1 cellular context compared by ENCODE assay signal in the genomic region with DNA sequence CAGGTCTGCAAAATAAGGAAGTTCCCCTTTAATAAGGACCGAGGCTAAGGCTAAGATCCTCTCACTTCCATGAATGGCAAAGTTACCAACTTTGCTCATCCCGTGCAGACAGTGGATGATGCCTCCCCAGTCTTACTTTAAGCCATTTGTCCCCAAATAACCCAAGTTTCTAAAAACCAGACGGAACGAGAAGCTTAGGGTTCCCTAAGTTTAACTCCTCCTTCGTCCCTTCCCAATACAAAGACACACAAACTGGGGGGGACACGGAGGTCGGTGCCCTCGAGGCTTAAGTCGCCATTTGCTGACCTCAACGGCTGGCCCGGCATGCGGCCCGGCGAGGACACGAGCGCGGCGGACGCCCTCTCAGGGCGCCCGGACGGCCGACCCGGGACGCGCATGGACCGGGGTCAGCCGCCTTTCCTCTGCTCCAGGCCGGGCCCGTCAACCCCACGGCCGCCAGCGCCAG.
TF ChIP-seq lines count a peak whose summit lies in the region.

No MANE protein-coding gene starts in this region.

TF ChIP-seq in HepG2, 621 proteins besides CTCF, POLR2A, EP300 and RAD21 (continued from another document and continues in another):
- TF ChIP-seq, protein P1, sequence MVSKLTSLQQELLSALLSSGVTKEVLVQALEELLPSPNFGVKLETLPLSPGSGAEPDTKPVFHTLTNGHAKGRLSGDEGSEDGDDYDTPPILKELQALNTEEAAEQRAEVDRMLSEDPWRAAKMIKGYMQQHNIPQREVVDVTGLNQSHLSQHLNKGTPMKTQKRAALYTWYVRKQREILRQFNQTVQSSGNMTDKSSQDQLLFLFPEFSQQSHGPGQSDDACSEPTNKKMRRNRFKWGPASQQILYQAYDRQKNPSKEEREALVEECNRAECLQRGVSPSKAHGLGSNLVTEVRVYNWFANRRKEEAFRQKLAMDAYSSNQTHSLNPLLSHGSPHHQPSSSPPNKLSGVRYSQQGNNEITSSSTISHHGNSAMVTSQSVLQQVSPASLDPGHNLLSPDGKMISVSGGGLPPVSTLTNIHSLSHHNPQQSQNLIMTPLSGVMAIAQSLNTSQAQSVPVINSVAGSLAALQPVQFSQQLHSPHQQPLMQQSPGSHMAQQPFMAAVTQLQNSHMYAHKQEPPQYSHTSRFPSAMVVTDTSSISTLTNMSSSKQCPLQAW (CRISPR knock-in tag; IDR thresholded peaks at IDR 0.05) = peak; percentile 70
- TF ChIP-seq DR1 (CRISPR knock-in tag; IDR thresholded peaks at IDR 0.05) = 0 out of 2 replicates have a peak, but pooled peaks have one; percentile 22
- TF ChIP-seq, protein P2, sequence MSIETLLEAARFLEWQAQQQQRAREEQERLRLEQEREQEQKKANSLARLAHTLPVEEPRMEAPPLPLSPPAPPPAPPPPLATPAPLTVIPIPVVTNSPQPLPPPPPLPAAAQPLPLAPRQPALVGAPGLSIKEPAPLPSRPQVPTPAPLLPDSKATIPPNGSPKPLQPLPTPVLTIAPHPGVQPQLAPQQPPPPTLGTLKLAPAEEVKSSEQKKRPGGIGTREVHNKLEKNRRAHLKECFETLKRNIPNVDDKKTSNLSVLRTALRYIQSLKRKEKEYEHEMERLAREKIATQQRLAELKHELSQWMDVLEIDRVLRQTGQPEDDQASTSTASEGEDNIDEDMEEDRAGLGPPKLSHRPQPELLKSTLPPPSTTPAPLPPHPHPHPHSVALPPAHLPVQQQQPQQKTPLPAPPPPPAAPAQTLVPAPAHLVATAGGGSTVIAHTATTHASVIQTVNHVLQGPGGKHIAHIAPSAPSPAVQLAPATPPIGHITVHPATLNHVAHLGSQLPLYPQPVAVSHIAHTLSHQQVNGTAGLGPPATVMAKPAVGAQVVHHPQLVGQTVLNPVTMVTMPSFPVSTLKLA (IDR thresholded peaks at IDR 0.05) = no peak
- TF ChIP-seq GFI1 (CRISPR knock-in tag; IDR thresholded peaks at IDR 0.05; ENCODE audit: borderline replicate concordance) = no peak
- TF ChIP-seq, protein P3, sequence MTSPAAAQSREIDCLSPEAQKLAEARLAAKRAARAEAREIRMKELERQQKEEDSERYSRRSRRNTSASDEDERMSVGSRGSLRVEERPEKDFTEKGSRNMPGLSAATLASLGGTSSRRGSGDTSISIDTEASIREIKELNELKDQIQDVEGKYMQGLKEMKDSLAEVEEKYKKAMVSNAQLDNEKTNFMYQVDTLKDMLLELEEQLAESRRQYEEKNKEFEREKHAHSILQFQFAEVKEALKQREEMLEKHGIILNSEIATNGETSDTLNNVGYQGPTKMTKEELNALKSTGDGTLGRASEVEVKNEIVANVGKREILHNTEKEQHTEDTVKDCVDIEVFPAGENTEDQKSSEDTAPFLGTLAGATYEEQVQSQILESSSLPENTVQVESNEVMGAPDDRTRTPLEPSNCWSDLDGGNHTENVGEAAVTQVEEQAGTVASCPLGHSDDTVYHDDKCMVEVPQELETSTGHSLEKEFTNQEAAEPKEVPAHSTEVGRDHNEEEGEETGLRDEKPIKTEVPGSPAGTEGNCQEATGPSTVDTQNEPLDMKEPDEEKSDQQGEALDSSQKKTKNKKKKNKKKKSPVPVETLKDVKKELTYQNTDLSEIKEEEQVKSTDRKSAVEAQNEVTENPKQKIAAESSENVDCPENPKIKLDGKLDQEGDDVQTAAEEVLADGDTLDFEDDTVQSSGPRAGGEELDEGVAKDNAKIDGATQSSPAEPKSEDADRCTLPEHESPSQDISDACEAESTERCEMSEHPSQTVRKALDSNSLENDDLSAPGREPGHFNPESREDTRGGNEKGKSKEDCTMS (CRISPR knock-in tag; conservative IDR thresholded peaks at IDR 0.05) = no peak
- TF ChIP-seq ZIK1 (CRISPR knock-in tag; IDR thresholded peaks at IDR 0.05; ENCODE audit: borderline replicate concordance, low read depth) = no peak
- TF ChIP-seq ZSCAN12 (CRISPR knock-in tag; IDR thresholded peaks at IDR 0.05) = peak; percentile 96
- TF ChIP-seq ZNF747 (CRISPR knock-in tag; IDR thresholded peaks at IDR 0.05; ENCODE audit: borderline replicate concordance) = no peak; the same call in 1 of the 2 replicates
- TF ChIP-seq TOPORS (CRISPR knock-in tag; IDR thresholded peaks at IDR 0.05) = no peak
- TF ChIP-seq ZNF558 (CRISPR knock-in tag; IDR thresholded peaks at IDR 0.05; ENCODE audit: borderline replicate concordance) = no peak
- TF ChIP-seq TEAD2 (CRISPR knock-in tag; IDR thresholded peaks at IDR 0.05) = no peak; the same call in 1 of the 2 replicates
- no peak for TF ChIP-seq ZNF24 (IDR thresholded peaks at IDR 0.05)
- no peak for TF ChIP-seq HMG20A (CRISPR knock-in tag; IDR thresholded peaks at IDR 0.05; ENCODE audit: borderline replicate concordance)
- no peak; the same call in 1 of the 2 replicates for TF ChIP-seq ZMAT3 (CRISPR knock-in tag; conservative IDR thresholded peaks at IDR 0.05)
- 0 out of 2 replicates have a peak, but pooled peaks have one; percentile 20 for TF ChIP-seq SRF (IDR thresholded peaks at IDR 0.05; ENCODE audit: low read depth, low read length)
- TF ChIP-seq, protein P4, sequence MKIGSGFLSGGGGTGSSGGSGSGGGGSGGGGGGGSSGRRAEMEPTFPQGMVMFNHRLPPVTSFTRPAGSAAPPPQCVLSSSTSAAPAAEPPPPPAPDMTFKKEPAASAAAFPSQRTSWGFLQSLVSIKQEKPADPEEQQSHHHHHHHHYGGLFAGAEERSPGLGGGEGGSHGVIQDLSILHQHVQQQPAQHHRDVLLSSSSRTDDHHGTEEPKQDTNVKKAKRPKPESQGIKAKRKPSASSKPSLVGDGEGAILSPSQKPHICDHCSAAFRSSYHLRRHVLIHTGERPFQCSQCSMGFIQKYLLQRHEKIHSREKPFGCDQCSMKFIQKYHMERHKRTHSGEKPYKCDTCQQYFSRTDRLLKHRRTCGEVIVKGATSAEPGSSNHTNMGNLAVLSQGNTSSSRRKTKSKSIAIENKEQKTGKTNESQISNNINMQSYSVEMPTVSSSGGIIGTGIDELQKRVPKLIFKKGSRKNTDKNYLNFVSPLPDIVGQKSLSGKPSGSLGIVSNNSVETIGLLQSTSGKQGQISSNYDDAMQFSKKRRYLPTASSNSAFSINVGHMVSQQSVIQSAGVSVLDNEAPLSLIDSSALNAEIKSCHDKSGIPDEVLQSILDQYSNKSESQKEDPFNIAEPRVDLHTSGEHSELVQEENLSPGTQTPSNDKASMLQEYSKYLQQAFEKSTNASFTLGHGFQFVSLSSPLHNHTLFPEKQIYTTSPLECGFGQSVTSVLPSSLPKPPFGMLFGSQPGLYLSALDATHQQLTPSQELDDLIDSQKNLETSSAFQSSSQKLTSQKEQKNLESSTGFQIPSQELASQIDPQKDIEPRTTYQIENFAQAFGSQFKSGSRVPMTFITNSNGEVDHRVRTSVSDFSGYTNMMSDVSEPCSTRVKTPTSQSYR (CRISPR knock-in tag; IDR thresholded peaks at IDR 0.05; ENCODE audit: borderline replicate concordance) = no peak
- TF ChIP-seq IRX3 (CRISPR knock-in tag; IDR thresholded peaks at IDR 0.05; ENCODE audit: borderline replicate concordance, low read depth) = no peak
- TF ChIP-seq, protein P5, sequence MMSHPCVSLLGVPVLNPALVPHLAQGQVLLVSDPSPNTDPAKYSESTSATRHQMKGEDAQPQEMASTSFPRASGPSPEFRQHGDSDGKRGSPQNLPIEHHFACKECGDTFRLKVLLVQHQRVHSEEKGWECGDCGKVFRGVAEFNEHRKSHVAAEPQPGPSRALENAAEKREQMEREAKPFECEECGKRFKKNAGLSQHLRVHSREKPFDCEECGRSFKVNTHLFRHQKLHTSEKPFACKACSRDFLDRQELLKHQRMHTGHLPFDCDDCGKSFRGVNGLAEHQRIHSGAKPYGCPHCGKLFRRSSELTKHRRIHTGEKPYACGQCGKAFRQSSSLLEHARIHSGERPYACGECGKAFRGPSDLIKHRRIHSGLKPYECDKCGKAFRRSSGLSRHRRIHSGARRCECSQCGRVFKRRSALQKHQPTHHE (CRISPR knock-in tag; IDR thresholded peaks at IDR 0.05; ENCODE audit: borderline replicate concordance) = no peak; the same call in 1 of the 2 replicates
- TF ChIP-seq NR2F1 (CRISPR knock-in tag; IDR thresholded peaks at IDR 0.05) = no peak; a peak in 1 of 4 replicates
- TF ChIP-seq, protein P6, sequence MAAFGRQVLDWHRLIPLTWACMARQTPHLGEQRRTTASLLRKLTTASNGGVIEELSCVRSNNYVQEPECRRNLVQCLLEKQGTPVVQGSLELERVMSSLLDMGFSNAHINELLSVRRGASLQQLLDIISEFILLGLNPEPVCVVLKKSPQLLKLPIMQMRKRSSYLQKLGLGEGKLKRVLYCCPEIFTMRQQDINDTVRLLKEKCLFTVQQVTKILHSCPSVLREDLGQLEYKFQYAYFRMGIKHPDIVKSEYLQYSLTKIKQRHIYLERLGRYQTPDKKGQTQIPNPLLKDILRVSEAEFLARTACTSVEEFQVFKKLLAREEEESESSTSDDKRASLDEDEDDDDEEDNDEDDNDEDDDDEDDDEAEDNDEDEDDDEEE (CRISPR knock-in tag; IDR thresholded peaks at IDR 0.05) = no peak
- TF ChIP-seq, protein P7, sequence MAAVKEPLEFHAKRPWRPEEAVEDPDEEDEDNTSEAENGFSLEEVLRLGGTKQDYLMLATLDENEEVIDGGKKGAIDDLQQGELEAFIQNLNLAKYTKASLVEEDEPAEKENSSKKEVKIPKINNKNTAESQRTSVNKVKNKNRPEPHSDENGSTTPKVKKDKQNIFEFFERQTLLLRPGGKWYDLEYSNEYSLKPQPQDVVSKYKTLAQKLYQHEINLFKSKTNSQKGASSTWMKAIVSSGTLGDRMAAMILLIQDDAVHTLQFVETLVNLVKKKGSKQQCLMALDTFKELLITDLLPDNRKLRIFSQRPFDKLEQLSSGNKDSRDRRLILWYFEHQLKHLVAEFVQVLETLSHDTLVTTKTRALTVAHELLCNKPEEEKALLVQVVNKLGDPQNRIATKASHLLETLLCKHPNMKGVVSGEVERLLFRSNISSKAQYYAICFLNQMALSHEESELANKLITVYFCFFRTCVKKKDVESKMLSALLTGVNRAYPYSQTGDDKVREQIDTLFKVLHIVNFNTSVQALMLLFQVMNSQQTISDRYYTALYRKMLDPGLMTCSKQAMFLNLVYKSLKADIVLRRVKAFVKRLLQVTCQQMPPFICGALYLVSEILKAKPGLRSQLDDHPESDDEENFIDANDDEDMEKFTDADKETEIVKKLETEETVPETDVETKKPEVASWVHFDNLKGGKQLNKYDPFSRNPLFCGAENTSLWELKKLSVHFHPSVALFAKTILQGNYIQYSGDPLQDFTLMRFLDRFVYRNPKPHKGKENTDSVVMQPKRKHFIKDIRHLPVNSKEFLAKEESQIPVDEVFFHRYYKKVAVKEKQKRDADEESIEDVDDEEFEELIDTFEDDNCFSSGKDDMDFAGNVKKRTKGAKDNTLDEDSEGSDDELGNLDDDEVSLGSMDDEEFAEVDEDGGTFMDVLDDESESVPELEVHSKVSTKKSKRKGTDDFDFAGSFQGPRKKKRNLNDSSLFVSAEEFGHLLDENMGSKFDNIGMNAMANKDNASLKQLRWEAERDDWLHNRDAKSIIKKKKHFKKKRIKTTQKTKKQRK (IDR thresholded peaks at IDR 0.05; ENCODE audit: low read length) = no peak
- TF ChIP-seq FOXJ3 (CRISPR knock-in tag; IDR thresholded peaks at IDR 0.05; ENCODE audit: borderline replicate concordance) = no peak
- TF ChIP-seq ZBTB7A (CRISPR knock-in tag; IDR thresholded peaks at IDR 0.05) = no peak
- no peak for TF ChIP-seq RFXANK (CRISPR knock-in tag; IDR thresholded peaks at IDR 0.05)
- TF ChIP-seq, protein P8, sequence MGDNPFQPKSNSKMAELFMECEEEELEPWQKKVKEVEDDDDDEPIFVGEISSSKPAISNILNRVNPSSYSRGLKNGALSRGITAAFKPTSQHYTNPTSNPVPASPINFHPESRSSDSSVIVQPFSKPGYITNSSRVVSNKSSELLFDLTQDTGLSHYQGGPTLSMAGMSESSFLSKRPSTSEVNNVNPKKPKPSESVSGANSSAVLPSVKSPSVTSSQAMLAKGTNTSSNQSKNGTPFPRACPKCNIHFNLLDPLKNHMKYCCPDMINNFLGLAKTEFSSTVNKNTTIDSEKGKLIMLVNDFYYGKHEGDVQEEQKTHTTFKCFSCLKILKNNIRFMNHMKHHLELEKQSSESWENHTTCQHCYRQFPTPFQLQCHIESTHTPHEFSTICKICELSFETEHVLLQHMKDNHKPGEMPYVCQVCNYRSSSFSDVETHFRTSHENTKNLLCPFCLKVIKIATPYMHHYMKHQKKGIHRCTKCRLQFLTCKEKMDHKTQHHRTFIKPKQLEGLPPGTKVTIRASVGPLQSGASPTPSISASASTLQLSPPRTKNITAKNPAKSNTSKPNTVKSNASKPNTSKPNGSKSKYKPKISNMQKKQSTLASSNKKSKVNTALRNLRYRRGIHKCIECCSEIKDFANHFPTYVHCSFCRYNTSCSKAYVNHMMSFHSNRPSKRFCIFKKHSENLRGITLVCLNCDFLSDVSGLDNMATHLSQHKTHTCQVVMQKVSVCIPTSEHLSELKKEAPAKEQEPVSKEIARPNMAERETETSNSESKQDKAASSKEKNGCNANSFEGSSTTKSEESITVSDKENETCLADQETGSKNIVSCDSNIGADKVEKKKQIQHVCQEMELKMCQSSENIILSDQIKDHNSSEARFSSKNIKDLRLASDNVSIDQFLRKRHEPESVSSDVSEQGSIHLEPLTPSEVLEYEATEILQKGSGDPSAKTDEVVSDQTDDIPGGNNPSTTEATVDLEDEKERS (CRISPR knock-in tag; IDR thresholded peaks at IDR 0.05) = no peak
- TF ChIP-seq, protein P9, sequence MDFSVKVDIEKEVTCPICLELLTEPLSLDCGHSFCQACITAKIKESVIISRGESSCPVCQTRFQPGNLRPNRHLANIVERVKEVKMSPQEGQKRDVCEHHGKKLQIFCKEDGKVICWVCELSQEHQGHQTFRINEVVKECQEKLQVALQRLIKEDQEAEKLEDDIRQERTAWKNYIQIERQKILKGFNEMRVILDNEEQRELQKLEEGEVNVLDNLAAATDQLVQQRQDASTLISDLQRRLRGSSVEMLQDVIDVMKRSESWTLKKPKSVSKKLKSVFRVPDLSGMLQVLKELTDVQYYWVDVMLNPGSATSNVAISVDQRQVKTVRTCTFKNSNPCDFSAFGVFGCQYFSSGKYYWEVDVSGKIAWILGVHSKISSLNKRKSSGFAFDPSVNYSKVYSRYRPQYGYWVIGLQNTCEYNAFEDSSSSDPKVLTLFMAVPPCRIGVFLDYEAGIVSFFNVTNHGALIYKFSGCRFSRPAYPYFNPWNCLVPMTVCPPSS (IDR thresholded peaks at IDR 0.05) = no peak
- TF ChIP-seq, protein P10, sequence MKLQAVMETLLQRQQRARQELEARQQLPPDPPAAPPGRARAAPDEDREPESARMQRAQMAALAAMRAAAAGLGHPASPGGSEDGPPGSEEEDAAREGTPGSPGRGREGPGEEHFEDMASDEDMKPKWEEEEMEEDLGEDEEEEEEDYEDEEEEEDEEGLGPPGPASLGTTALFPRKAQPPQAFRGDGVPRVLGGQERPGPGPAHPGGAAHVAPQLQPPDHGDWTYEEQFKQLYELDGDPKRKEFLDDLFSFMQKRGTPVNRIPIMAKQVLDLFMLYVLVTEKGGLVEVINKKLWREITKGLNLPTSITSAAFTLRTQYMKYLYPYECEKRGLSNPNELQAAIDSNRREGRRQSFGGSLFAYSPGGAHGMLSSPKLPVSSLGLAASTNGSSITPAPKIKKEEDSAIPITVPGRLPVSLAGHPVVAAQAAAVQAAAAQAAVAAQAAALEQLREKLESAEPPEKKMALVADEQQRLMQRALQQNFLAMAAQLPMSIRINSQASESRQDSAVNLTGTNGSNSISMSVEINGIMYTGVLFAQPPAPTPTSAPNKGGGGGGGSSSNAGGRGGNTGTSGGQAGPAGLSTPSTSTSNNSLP (IDR thresholded peaks at IDR 0.05; ENCODE audit: low read depth, low read length) = no peak
- peak; percentile 5; the same call in 1 of the 2 replicates for TF ChIP-seq FOSL2 (CRISPR knock-in tag; IDR thresholded peaks at IDR 0.05)
- TF ChIP-seq THAP11 (CRISPR knock-in tag; IDR thresholded peaks at IDR 0.05) = no peak
